Comparison of ENCODE assay signal across 16 cellular contexts in the genomic region with DNA sequence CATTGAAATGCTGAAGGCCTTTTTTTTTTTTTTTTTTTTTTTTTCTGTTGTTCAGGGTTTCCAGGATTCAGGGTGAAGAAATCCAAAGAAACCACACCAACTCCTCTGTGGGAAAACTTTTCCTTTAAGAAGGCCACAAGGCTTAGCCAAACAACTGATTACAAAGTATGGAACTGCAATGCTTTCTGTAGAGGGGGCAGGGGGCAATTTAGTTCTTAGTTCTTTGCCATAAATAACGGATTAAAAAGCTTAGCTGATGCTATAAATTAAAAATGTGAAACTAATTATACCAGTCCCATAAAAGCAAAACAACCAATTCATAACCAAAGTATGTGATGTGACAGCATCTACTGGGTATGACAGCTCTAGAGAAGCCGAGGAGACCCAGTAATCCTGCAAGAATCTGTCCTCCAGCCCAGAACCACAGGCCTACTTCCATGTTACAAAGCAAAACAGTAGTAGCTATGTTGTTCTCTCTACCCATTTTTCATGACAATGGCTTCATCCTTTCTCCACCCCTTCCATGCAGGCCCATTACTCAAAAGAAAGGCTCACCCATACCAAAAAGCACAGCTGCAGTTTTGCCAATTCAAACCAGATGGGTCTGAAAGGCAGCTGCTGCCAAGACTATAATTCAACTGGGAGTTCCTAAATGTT.
DNase-seq lines count a peak whose midpoint lies in the region; FAIRE-seq and TF ChIP-seq lines count a peak whose summit lies in the region.
"Had no signal": no experiment of that assay in that cellular context is flagged by ENCODE, and none has a peak within 500 bp of the region (broad histone marks: within the 10 kb centered on the region; RNA-seq: fewer than 3 reads in every experiment).

No MANE protein-coding gene starts in this region.

- H3K9me3 ChIP-seq in astrocyte (ENCODE audit: insufficient read depth, low read depth, low read length), result no peaks in the 10 kb centered on the region
- no peaks in the 10 kb centered on the region for H3K9me3 ChIP-seq in hepatocyte (ENCODE audit: low read depth)
- no peaks in the 10 kb centered on the region for H3K9me3 ChIP-seq in uterus
- H3K9me3 ChIP-seq in PC-9 (ENCODE audit: insufficient read depth, low read depth), result no peaks in the 10 kb centered on the region
- no peaks in the 10 kb centered on the region for H3K9me3 ChIP-seq in prostate gland
- H3K9me3 ChIP-seq: SJSA1 had no signal

- H2AFZ ChIP-seq in astrocyte (ENCODE audit: low read depth, low read length) (no peak overlapping the region), hepatocyte (no peak overlapping the region), PC-9 (no peak overlapping the region)

- peaks cover 3% of the 10 kb centered on the region for H3K4me1 Mint-ChIP-seq in astrocyte (ENCODE audit: low read depth, unreplicated experiment)
- H3K4me1 Mint-ChIP-seq: activated CD4-positive, alpha-beta T cell treated with anti-CD3 and anti-CD28 coated beads, Interleukin-2, amount 10 ng/mL, durations not matched to agents 24 days and 14 days; stimulated activated naive CD8-positive, alpha-beta T cell treated with anti-CD3 and anti-CD28 coated beads, Interleukin-15, amount 100 ng/mL, for 72 hours had no signal

- H3K4me3 Mint-ChIP-seq in astrocyte (ENCODE audit: unreplicated experiment), result no peak overlapping the region
- H3K4me3 Mint-ChIP-seq: activated CD4-positive, alpha-beta T cell treated with anti-CD3 and anti-CD28 coated beads, Interleukin-2, amount 10 ng/mL, durations not matched to agents 24 days and 14 days; stimulated activated naive CD8-positive, alpha-beta T cell treated with anti-CD3 and anti-CD28 coated beads, Interleukin-15, amount 100 ng/mL, for 72 hours had no signal

- peak; percentile 87 for FAIRE-seq in astrocyte (lab: Jason Lieb, UNC)
- FAIRE-seq: colon had no signal

- H3K27ac ChIP-seq in astrocyte (ENCODE audit: low read depth, low read length) (peak overlapping the region; percentile 78), hepatocyte (peak overlapping the region; percentile 9), uterus (peak overlapping the region; percentile 47 to 53), PC-9 (no peak overlapping the region), prostate gland (no peak overlapping the region)
- H3K27ac ChIP-seq: 22Rv1, SJSA1 had no signal

- H3K4me3 ChIP-seq in astrocyte (ENCODE audit: insufficient read depth, low read depth, low read length), result no peak overlapping the region
- H3K4me3 ChIP-seq in hepatocyte, result no peak overlapping the region
- no peak overlapping the region for H3K4me3 ChIP-seq in uterus
- no peak overlapping the region for H3K4me3 ChIP-seq in PC-9
- H3K4me3 ChIP-seq in prostate gland, result no peak overlapping the region
- H3K4me3 ChIP-seq: SJSA1 had no signal

- WGBS in hepatocyte (ENCODE audit: low lambda C conversion rate, missing lambda C conversion rate), result 84% methylated on average over 2 of the region's 2 CpGs
- 54% methylated on average over 2 of the region's 2 CpGs for whole genome bisulfite sequencing in prostate gland

- H3K9ac ChIP-seq in astrocyte (ENCODE audit: low read length), result peak overlapping the region; percentile 59

- H3K9me2 ChIP-seq in hepatocyte (replicated peaks; ENCODE audit: insufficient read depth) (no peaks in the 10 kb centered on the region), PC-9 (ENCODE audit: insufficient read depth) (no peaks in the 10 kb centered on the region)

- H3K27me3 ChIP-seq in astrocyte (ENCODE audit: insufficient read depth, low read length), result no peaks in the 10 kb centered on the region
- no peaks in the 10 kb centered on the region for H3K27me3 ChIP-seq in hepatocyte
- H3K27me3 ChIP-seq in uterus, result no peaks in the 10 kb centered on the region
- no peaks in the 10 kb centered on the region; the same call in 1 of the 2 replicates for H3K27me3 ChIP-seq in PC-9 (ENCODE audit: insufficient read depth, low read depth)
- no peaks in the 10 kb centered on the region for H3K27me3 ChIP-seq in prostate gland (replicated peaks; ENCODE audit: insufficient read depth)
- H3K27me3 ChIP-seq: SJSA1 had no signal

- peaks cover 18% of the 10 kb centered on the region for H3K4me1 ChIP-seq in astrocyte (ENCODE audit: insufficient read depth, low read length)
- H3K4me1 ChIP-seq in hepatocyte (ENCODE audit: insufficient read depth), result peaks cover 7% of the 10 kb centered on the region
- no peaks in the 10 kb centered on the region for H3K4me1 ChIP-seq in uterus
- no peaks in the 10 kb centered on the region for H3K4me1 ChIP-seq in PC-9 (replicated peaks; ENCODE audit: insufficient read depth)
- H3K4me1 ChIP-seq in prostate gland (replicated peaks), result no peaks in the 10 kb centered on the region
- H3K4me1 ChIP-seq: SJSA1 had no signal

- H3K9me3 Mint-ChIP-seq in astrocyte (ENCODE audit: unreplicated experiment), result peaks cover 4% of the 10 kb centered on the region
- H3K9me3 Mint-ChIP-seq: activated CD4-positive, alpha-beta T cell treated with anti-CD3 and anti-CD28 coated beads, Interleukin-2, amount 10 ng/mL, durations not matched to agents 24 days and 14 days had no signal

- H3K36me3 ChIP-seq in astrocyte (ENCODE audit: insufficient read depth, low read length), result no peaks in the 10 kb centered on the region
- H3K36me3 ChIP-seq in hepatocyte (replicated peaks; ENCODE audit: insufficient read depth, low read depth), result no peaks in the 10 kb centered on the region
- no peaks in the 10 kb centered on the region for H3K36me3 ChIP-seq in uterus
- H3K36me3 ChIP-seq in PC-9 (ENCODE audit: low read depth), result no peaks in the 10 kb centered on the region
- H3K36me3 ChIP-seq in prostate gland, result no peaks in the 10 kb centered on the region
- H3K36me3 ChIP-seq: SJSA1 had no signal

- POLR2A ChIA-PET in PC-9 (lab: Charles Lee; ENCODE audit: unreplicated experiment), result no interaction called here

- H3F3A ChIP-seq in PC-9 (ENCODE audit: insufficient read depth, low read depth), result no peaks in the 10 kb centered on the region

- peak overlapping the region; percentile 4 for H3K27ac Mint-ChIP-seq in astrocyte (ENCODE audit: unreplicated experiment)
- H3K27ac Mint-ChIP-seq: activated CD4-positive, alpha-beta T cell treated with anti-CD3 and anti-CD28 coated beads, Interleukin-2, amount 10 ng/mL, durations not matched to agents 24 days and 14 days; stimulated activated naive CD8-positive, alpha-beta T cell treated with anti-CD3 and anti-CD28 coated beads, Interleukin-15, amount 100 ng/mL, for 72 hours had no signal

- H3K27me3 Mint-ChIP-seq in astrocyte (ENCODE audit: low read depth, unreplicated experiment), result no peaks in the 10 kb centered on the region
- H3K27me3 Mint-ChIP-seq: activated CD4-positive, alpha-beta T cell treated with anti-CD3 and anti-CD28 coated beads, Interleukin-2, amount 10 ng/mL, durations not matched to agents 24 days and 14 days; stimulated activated naive CD8-positive, alpha-beta T cell treated with anti-CD3 and anti-CD28 coated beads, Interleukin-15, amount 100 ng/mL, for 72 hours had no signal

- CTCF ChIA-PET in PC-9 (lab: Charles Lee), result no interaction called here

- intact Hi-C loops in uterus (cut with DNase I; ENCODE audit: low total_unique reads), result no loop called here
- intact Hi-C loops in PC-9 (cut with micrococcal nuclease; ENCODE audit: unreplicated experiment), result loop anchor here (5.0 kb wide), 1 partner anchor 713 kb away; no protein-coding TSS in a partner anchor
- intact Hi-C loops in prostate gland (cut with DNase I), result no loop called here

- peak overlapping the region; percentile 44 for H3K4me2 ChIP-seq in astrocyte (ENCODE audit: low read length)
- H3K4me2 ChIP-seq in hepatocyte, result no peak overlapping the region
- H3K4me2 ChIP-seq in PC-9, result no peak overlapping the region

- no peak for TF ChIP-seq CTCF in astrocyte (IDR thresholded peaks at IDR 0.05; ENCODE audit: insufficient read depth, low read depth, low read length)
- TF ChIP-seq CTCF in hepatocyte (IDR thresholded peaks at IDR 0.05; ENCODE audit: poor library complexity), result no peak
- no peak for TF ChIP-seq CTCF in uterus (IDR thresholded peaks at IDR 0.05)
- no peak for TF ChIP-seq CTCF in PC-9 (conservative IDR thresholded peaks at IDR 0.05)
- TF ChIP-seq CTCF in prostate gland (IDR thresholded peaks at IDR 0.05), result no peak

- no TSS peak for BruUV-seq in PC-9 (replicated peaks; lab: Mats Ljungman, UMichigan)

- H3K36me3 Mint-ChIP-seq in astrocyte (ENCODE audit: low read depth, unreplicated experiment), result no peaks in the 10 kb centered on the region

- H3K79me2 ChIP-seq in astrocyte (ENCODE audit: insufficient read depth, low read length) (no peaks in the 10 kb centered on the region), hepatocyte (no peaks in the 10 kb centered on the region), PC-9 (ENCODE audit: low read depth) (no peaks in the 10 kb centered on the region)

- TF ChIP-seq POLR2A in uterus (IDR thresholded peaks at IDR 0.05), result no peak
- TF ChIP-seq POLR2A in prostate gland (IDR thresholded peaks at IDR 0.05), result no peak

- peak; percentile 44 for DNase-seq in DMS 273 (lab: John Stamatoyannopoulos, UW; ENCODE audit: unreplicated experiment)
- no peak for DNase-seq in DMS 273 treated with DMSO at 0.1 percent for 48 hours (lab: John Stamatoyannopoulos, UW)
- DNase-seq in astrocyte (ENCODE audit: low read depth), result peak; percentile 98
- no peak for DNase-seq in hepatocyte (ENCODE audit: low spot score)
- peak; percentile 24 to 32 for DNase-seq in uterus
- DNase-seq in NCI-H1417 (lab: John Stamatoyannopoulos, UW), result no peak
- no peak for DNase-seq in PC-9
- no peak for DNase-seq in prostate gland (ENCODE audit: low spot score)
- DNase-seq: activated CD4-positive, alpha-beta T cell treated with anti-CD3 and anti-CD28 coated beads, Interleukin-2, amount 10 ng/mL, durations not matched to agents 24 days and 14 days; activated effector memory CD4-positive, alpha-beta T cell treated with Interleukin-2 at 50 U/mL for 16 hours; DMS53; NCI-H526 treated with DMSO at 0.1 percent for 48 hours; stimulated activated naive CD8-positive, alpha-beta T cell treated with anti-CD3 and anti-CD28 coated beads, Interleukin-15, amount 100 ng/mL, for 72 hours had no signal

- H4K20me1 ChIP-seq in astrocyte (ENCODE audit: insufficient read depth, low read length) (no peaks in the 10 kb centered on the region), hepatocyte (ENCODE audit: insufficient read depth, poor library complexity, severe bottlenecking) (no peaks in the 10 kb centered on the region), PC-9 (ENCODE audit: insufficient read depth) (no peaks in the 10 kb centered on the region)

Comparison
In these comparisons a context has a peak if more than half of its experiments do, and no peak if none do; other contexts are left out.
1. DNase-seq: peak in DMS 273 (single experiment), astrocyte (single experiment) and uterus (2 of 2); none in DMS 273 treated with DMSO at 0.1 percent for 48 hours (single experiment), hepatocyte (single experiment), NCI-H1417 (0 of 3), PC-9 (0 of 2) and prostate gland (single experiment).
2. H3K27ac ChIP-seq: peak in astrocyte (single experiment), hepatocyte (single experiment) and uterus (2 of 2); none in PC-9 (single experiment) and prostate gland (0 of 2).